Comparison of ENCODE assay signal across 27 cellular contexts in the genomic region with DNA sequence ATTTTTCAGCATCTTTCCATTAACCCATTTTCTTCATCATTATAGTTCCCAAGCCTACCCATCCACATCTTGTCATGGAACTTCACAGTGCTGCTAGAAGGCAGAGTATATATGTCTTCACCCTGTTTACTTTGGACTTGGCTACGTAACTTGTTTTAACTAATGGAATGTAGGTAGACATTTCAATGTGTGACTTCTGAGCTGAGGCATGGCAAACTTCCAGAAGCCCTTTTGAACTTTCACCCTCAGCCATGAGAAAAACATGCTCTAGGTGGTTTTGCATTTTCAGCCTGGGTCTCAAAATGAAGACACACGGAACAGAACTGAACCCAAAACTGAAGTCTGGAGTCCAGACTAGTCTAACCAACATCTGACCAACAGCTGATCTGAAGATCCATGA. TPM values are rescaled to one million over a fixed set of nuclear protein-coding genes. Genes with fewer than 3 reads are reported as not detected.
DNase-seq lines count a peak whose midpoint lies in the region; ATAC-seq, FAIRE-seq and TF ChIP-seq lines count a peak whose summit lies in the region.
"Had no signal": no experiment of that assay in that cellular context is flagged by ENCODE, and none has a peak within 500 bp of the region (broad histone marks: within the 10 kb centered on the region; RNA-seq: fewer than 3 reads in every experiment).

No MANE protein-coding gene starts in this region.

- H3K9me3 ChIP-seq in HepG2 (ENCODE audit: low read length): no peaks in the 10 kb centered on the region
- H3K9me3 ChIP-seq in aorta (ENCODE audit: control insufficient read depth, low read length): no peaks in the 10 kb centered on the region
- H3K9me3 ChIP-seq: esophagus muscularis mucosa, sigmoid colon, upper lobe of right lung had no signal

- 0% methylated on average over 2 of the region's 2 CpGs for WGBS in HepG2 (ENCODE audit: low lambda C conversion rate)
- 62 to 67% methylated on average over 2 of the region's 2 CpGs for WGBS in aorta, 2 donors

- H3K27me3 ChIP-seq in HepG2 (ENCODE audit: control insufficient read depth in 1 of 2, insufficient read depth in 2 of 2, low read length in 2 of 2): no peaks in the 10 kb centered on the region; a peak in 1 of 5 replicates
- no peaks in the 10 kb centered on the region for H3K27me3 ChIP-seq in aorta (ENCODE audit: control insufficient read depth in 1 of 2, insufficient read depth in 2 of 2, low read length in 1 of 2)
- H3K27me3 ChIP-seq: brain microvascular endothelial cell, esophagus muscularis mucosa, sigmoid colon, upper lobe of right lung had no signal

- peaks cover 37% of the 10 kb centered on the region for H3K36me3 Mint-ChIP-seq in activated CD4-positive, alpha-beta memory T cell treated with anti-CD3 and anti-CD28 coated beads, Interleukin-2, amount 10 ng/mL, durations not matched to agents 7 days and 5 days (ENCODE audit: low read depth)
- peaks cover 1 to 2% of the 10 kb centered on the region in 2 donors for H3K36me3 Mint-ChIP-seq in activated T-cell treated with anti-CD3 and anti-CD28 coated beads, Interleukin-2, amount 50 U/mL, for 72 hours (ENCODE audit: insufficient read depth in 2 of 2)

- no peak for TF ChIP-seq RAD21 in HepG2 (CRISPR knock-in tag; IDR thresholded peaks at IDR 0.05)

- in situ Hi-C loops in HepG2 (cut with HindIII; ENCODE audit: extremely low pct_ligation_motif_present, low pct_unique_long_range_greater_than_20kb): no loop called here

- peak in 1 of 2 experiments; percentile 38; a peak in 2 of 4 replicates for TF ChIP-seq EP300 in HepG2 (IDR thresholded peaks at IDR 0.05; ENCODE audit: low read depth in 2 of 2, low read length in 2 of 2)
- TF ChIP-seq EP300 in HepG2 (CRISPR knock-in tag; IDR thresholded peaks at IDR 0.05; ENCODE audit: borderline replicate concordance): no peak

- DNase-seq in GM12892 (ENCODE audit: insufficient read length) (no peak), HuH-7.5 (ENCODE audit: low spot score) (peak; percentile 12), astrocyte of the hippocampus (ENCODE audit: low read depth, low spot score) (peak; percentile 3), HepG2 (ENCODE audit: low spot score) (peak; percentile 87), aorta (no peak)
- DNase-seq in activated CD4-positive, alpha-beta memory T cell treated with anti-CD3 and anti-CD28 coated beads, Interleukin-2, amount 10 ng/mL, durations not matched to agents 7 days and 5 days: no peak
- DNase-seq in stimulated activated CD4-positive, alpha-beta T cell treated with anti-CD3 and anti-CD28 coated beads, Interleukin-4, amount 100 ng/mL, for 4 hours: no peak
- DNase-seq in activated T-cell treated with anti-CD3 and anti-CD28 coated beads, Interleukin-2, amount 50 U/mL, for 72 hours: no peak
- DNase-seq: brain microvascular endothelial cell; DMS 273 treated with DMSO at 0.1 percent for 48 hours; effector memory CD8-positive, alpha-beta T cell; immature natural killer cell; left ventricle myocardium superior; midbrain; NCI-H510A; nephron progenitor cell; sigmoid colon; stimulated activated CD4-positive, alpha-beta T cell treated with anti-CD3 and anti-CD28 coated beads, Interleukin-15, amount 100 ng/mL, for 24 hours; upper lobe of right lung had no signal

- TF ChIP-seq POLR2A in GM12892 (IDR thresholded peaks at IDR 0.05; ENCODE audit: low read depth, low read length) (no peak), HepG2 (IDR thresholded peaks at IDR 0.05; ENCODE audit: insufficient read depth in 1 of 2, low read depth in 2 of 2, low read length in 2 of 2) (no peak)

- H3K4me1 Mint-ChIP-seq in activated CD4-positive, alpha-beta memory T cell treated with anti-CD3 and anti-CD28 coated beads, Interleukin-2, amount 10 ng/mL, durations not matched to agents 7 days and 5 days: peaks cover 51% of the 10 kb centered on the region
- peaks cover 52% of the 10 kb centered on the region for H3K4me1 Mint-ChIP-seq in activated T-cell treated with anti-CD3 and anti-CD28 coated beads, Interleukin-2, amount 50 U/mL, for 72 hours (ENCODE audit: low read depth)

- BruUV-seq in HepG2 (replicated peaks; lab: Mats Ljungman, UMichigan): no TSS peak

- H2AFZ ChIP-seq in HepG2 (ENCODE audit: low read length): peak overlapping the region; percentile 79
- H2AFZ ChIP-seq: parathyroid adenoma had no signal

- H4K20me1 ChIP-seq in HepG2 (ENCODE audit: insufficient read depth, low read length): no peaks in the 10 kb centered on the region

- H3K27me3 Mint-ChIP-seq in activated CD4-positive, alpha-beta memory T cell treated with anti-CD3 and anti-CD28 coated beads, Interleukin-2, amount 10 ng/mL, durations not matched to agents 7 days and 5 days: no peaks in the 10 kb centered on the region
- no peaks in the 10 kb centered on the region for H3K27me3 Mint-ChIP-seq in activated T-cell treated with anti-CD3 and anti-CD28 coated beads, Interleukin-2, amount 50 U/mL, for 72 hours (ENCODE audit: low read depth)
- H3K27me3 Mint-ChIP-seq: CD4-positive, CD25-positive, alpha-beta regulatory T cell; effector memory CD8-positive, alpha-beta T cell had no signal

- H3K36me3 ChIP-seq in HepG2 (replicated peaks in 1 of 2; ENCODE audit: control insufficient read depth in 1 of 2, insufficient read depth in 2 of 2, low read length in 2 of 2) (no peaks in the 10 kb centered on the region), aorta (ENCODE audit: control insufficient read depth in 1 of 2, insufficient read depth in 2 of 2, low read length in 1 of 2) (peaks cover 0 to 3% of the 10 kb centered on the region in 2 donors)
- H3K36me3 ChIP-seq: brain microvascular endothelial cell, upper lobe of right lung had no signal

- no peaks in the 10 kb centered on the region for H3K79me2 ChIP-seq in HepG2 (ENCODE audit: insufficient read depth, low read length)
- H3K79me2 ChIP-seq: parathyroid adenoma had no signal

- H3K27ac ChIP-seq in HepG2 (ENCODE audit: extremely low read length, insufficient read depth, low read length) (peak overlapping the region; percentile 31), aorta (ENCODE audit: low read depth in 1 of 2, low read length in 2 of 2) (no peak overlapping the region)
- H3K27ac ChIP-seq: brain microvascular endothelial cell, esophagus muscularis mucosa, parathyroid adenoma, sigmoid colon, upper lobe of right lung, VCaP had no signal

- H3K9me3 Mint-ChIP-seq in activated CD4-positive, alpha-beta memory T cell treated with anti-CD3 and anti-CD28 coated beads, Interleukin-2, amount 10 ng/mL, durations not matched to agents 7 days and 5 days: no peaks in the 10 kb centered on the region
- no peaks in the 10 kb centered on the region for H3K9me3 Mint-ChIP-seq in activated T-cell treated with anti-CD3 and anti-CD28 coated beads, Interleukin-2, amount 50 U/mL, for 72 hours
- H3K9me3 Mint-ChIP-seq: CD4-positive, CD25-positive, alpha-beta regulatory T cell; effector memory CD8-positive, alpha-beta T cell; immature natural killer cell had no signal

- H3K27ac Mint-ChIP-seq in activated CD4-positive, alpha-beta memory T cell treated with anti-CD3 and anti-CD28 coated beads, Interleukin-2, amount 10 ng/mL, durations not matched to agents 7 days and 5 days: no peak overlapping the region
- H3K27ac Mint-ChIP-seq in activated T-cell treated with anti-CD3 and anti-CD28 coated beads, Interleukin-2, amount 50 U/mL, for 72 hours: no peak overlapping the region
- H3K27ac Mint-ChIP-seq: CD4-positive, CD25-positive, alpha-beta regulatory T cell; nephron progenitor cell had no signal

- ATAC-seq in HepG2 (peak; percentile 90), aorta (ENCODE audit: low FRiP score) (no peak)
- ATAC-seq in activated T-cell treated with anti-CD3 and anti-CD28 coated beads, Interleukin-2, amount 50 U/mL, for 72 hours (replicated peaks in 1 of 2): no peak
- ATAC-seq: effector memory CD8-positive, alpha-beta T cell; left ventricle myocardium superior; Panc1; upper lobe of right lung had no signal

- H3K4me2 ChIP-seq in HepG2 (ENCODE audit: low read depth, low read length): peak overlapping the region; percentile 53

- FAIRE-seq in GM12892 (lab: Jason Lieb, UNC): peak; percentile 36
- peak; percentile 93 for FAIRE-seq in HepG2 (lab: Jason Lieb, UNC)
- FAIRE-seq: colon, frontal cortex, G401.6 had no signal

- H3K4me1 ChIP-seq in HepG2 (ENCODE audit: insufficient read depth, low read length) (peaks cover 32% of the 10 kb centered on the region), aorta (ENCODE audit: control insufficient read depth in 1 of 2, insufficient read depth in 2 of 2, low read length in 2 of 2) (no peaks in the 10 kb centered on the region)
- H3K4me1 ChIP-seq: parathyroid adenoma had no signal

- POLR2A ChIA-PET in HepG2 (lab: Yijun Ruan, JAX): interaction anchor here (0.9 to 2.3 kb wide), 2 partner anchors 30 to 174 kb away, joined by 4 to 8 read pairs; no protein-coding TSS in a partner anchor
- POLR2A ChIA-PET in activated CD4-positive, alpha-beta memory T cell treated with anti-CD3 and anti-CD28 coated beads, Interleukin-2, amount 10 ng/mL, durations not matched to agents 7 days and 5 days (lab: Charles Lee): interaction anchor here (1.3 to 5.8 kb wide), 3 partner anchors 30 to 376 kb away, joined by 3 to 107 read pairs (median 83); a partner anchor contains a TSS

- intact Hi-C loops in HepG2 (cut with micrococcal nuclease; ENCODE audit: unreplicated experiment): loop anchor here (5.0 kb wide), 1 partner anchor 43 kb away; no protein-coding TSS in a partner anchor
- intact Hi-C loops in aorta (cut with DNase I): loop anchor here (5.0 to 10.0 kb wide), 2 partner anchors 173 to 176 kb away; a partner anchor contains a TSS

- no peak overlapping the region for H3K9ac ChIP-seq in HepG2 (ENCODE audit: insufficient read depth, low read depth, low read length)
- H3K9ac ChIP-seq: parathyroid adenoma had no signal

- H3K4me3 ChIP-seq in HepG2 (replicated peaks in 1 of 3; ENCODE audit: insufficient read depth in 1 of 3, low read depth in 2 of 3, low read length in 3 of 3) (peak overlapping the region in 1 of 3 experiments; percentile 4; a peak in 1 of 6 replicates), aorta (ENCODE audit: low read length in 2 of 2) (no peak overlapping the region)
- H3K4me3 ChIP-seq: esophagus muscularis mucosa, sigmoid colon, upper lobe of right lung had no signal

- CTCF ChIA-PET in HepG2 (lab: Yijun Ruan, JAX; ENCODE audit: low intra/inter-chr PET ratio, low total read pairs): no interaction called here
- CTCF ChIA-PET in activated CD4-positive, alpha-beta memory T cell treated with anti-CD3 and anti-CD28 coated beads, Interleukin-2, amount 10 ng/mL, durations not matched to agents 7 days and 5 days (lab: Charles Lee): interaction anchor here (2.2 kb wide), 1 partner anchor 75 kb away, joined by 6 read pairs; a partner anchor contains a TSS

- H3K4me3 Mint-ChIP-seq in activated CD4-positive, alpha-beta memory T cell treated with anti-CD3 and anti-CD28 coated beads, Interleukin-2, amount 10 ng/mL, durations not matched to agents 7 days and 5 days: no peak overlapping the region
- H3K4me3 Mint-ChIP-seq in activated T-cell treated with anti-CD3 and anti-CD28 coated beads, Interleukin-2, amount 50 U/mL, for 72 hours: no peak overlapping the region
- H3K4me3 Mint-ChIP-seq: effector memory CD8-positive, alpha-beta T cell; nephron progenitor cell had no signal

- TF ChIP-seq CTCF in HepG2 (CRISPR knock-in tag; IDR thresholded peaks at IDR 0.05): no peak

RNA-seq across cellular contexts. Expression of a gene that starts 3.2 kb away (rescaled TPM):
- 23.2 TPM for polyA plus RNA-seq in GM12892 (2012; ENCODE audit: missing spikeins)
- 0.60 and 1.2 TPM in 2 replicates for total RNA-seq in HepG2 (2016; rRNA removed; fragmentation: Illumina TruSeq; extraction: Trizol)
- 0.79 and 1.0 TPM in 2 replicates for total RNA-seq in HepG2 (2016; cell fraction: cytosol; rRNA removed; fragmentation: Illumina TruSeq; extraction: Trizol; ENCODE audit: low read depth)
- 0.78 and 0.95 TPM in 2 replicates for total RNA-seq in HepG2 (2016; cell fraction: insoluble cytoplasmic fraction; rRNA removed; fragmentation: Illumina TruSeq; extraction: Trizol)
- 0.59 and 0.65 TPM in 2 replicates for total RNA-seq in HepG2 (2016; cell fraction: membrane; rRNA removed; fragmentation: Illumina TruSeq; extraction: Trizol)
- total RNA-seq in HepG2 (2016; cell fraction: nucleus; rRNA removed; fragmentation: Illumina TruSeq; extraction: Trizol): 0.62 and 0.88 TPM in 2 replicates
- polyA plus RNA-seq in HepG2 (2011; rRNA removed): 0.77 and 1.2 TPM in 2 replicates
- 0.36 and 0.62 TPM in 2 replicates for polyA plus RNA-seq in HepG2 (2011; cell fraction: cytosol; rRNA removed)
- 0.45 and 0.53 TPM in 2 replicates for polyA plus RNA-seq in HepG2 (2011; cell fraction: nucleus; rRNA removed)
- polyA plus RNA-seq in HepG2 (2012): 0.52 and 1.1 TPM in 2 replicates
- 0.61 and 0.65 TPM in 2 replicates for polyA plus RNA-seq in HepG2 (2016; cell fraction: cytosol; fragmentation: Illumina TruSeq; extraction: Trizol; ENCODE audit: low read depth)
- polyA plus RNA-seq in HepG2 (2016; cell fraction: insoluble cytoplasmic fraction; fragmentation: Illumina TruSeq; extraction: Trizol; ENCODE audit: low read depth): 0.69 and 0.93 TPM in 2 replicates
- 0.56 and 1.1 TPM in 2 replicates for polyA plus RNA-seq in HepG2 (2016; cell fraction: membrane; fragmentation: Illumina TruSeq; extraction: Trizol; ENCODE audit: low read depth)
- polyA plus RNA-seq in HepG2 (2016; cell fraction: nucleus; fragmentation: Illumina TruSeq; extraction: Trizol; ENCODE audit: insufficient read depth, low read depth): 2.1 and 3.0 TPM in 2 replicates
- polyA minus RNA-seq in HepG2 (2011; rRNA and poly(A)+ RNA removed; ENCODE audit: low replicate concordance): 0.14 and 3.6 TPM in 2 replicates
- polyA minus RNA-seq in HepG2 (2011; cell fraction: cytosol; rRNA and poly(A)+ RNA removed): not detected in 2 replicates
- 0.26 and 0.75 TPM in 2 replicates for polyA minus RNA-seq in HepG2 (2011; cell fraction: nucleus; rRNA and poly(A)+ RNA removed)
- total RNA-seq in activated CD4-positive, alpha-beta memory T cell treated with anti-CD3 and anti-CD28 coated beads, Interleukin-2, amount 10 ng/mL, durations not matched to agents 7 days and 5 days: 10 to 100 TPM; 35.0 to 36.6 TPM
- total RNA-seq in aorta: 1 to 10 TPM; 5.0 to 7.5 TPM
- 10 to 100 TPM in 1 of 2 donors, 1 to 10 TPM in 1; 7.5 to 10.5 TPM for polyA plus RNA-seq in aorta
- total RNA-seq in activated T-cell treated with anti-CD3 and anti-CD28 coated beads, Interleukin-2, amount 50 U/mL, for 72 hours: 10 to 100 TPM; 25.1 to 34.0 TPM

RNA-seq across cellular contexts. Expression of a gene that starts 28.3 kb away (rescaled TPM):
- 5.4 TPM for polyA plus RNA-seq in GM12892 (2012; ENCODE audit: missing spikeins)
- total RNA-seq in HepG2 (2016; rRNA removed; fragmentation: Illumina TruSeq; extraction: Trizol) (15.4 and 26.1 TPM in 2 replicates), aorta (1 to 10 TPM; 4.8 to 9.2 TPM)
- total RNA-seq in HepG2 (2016; cell fraction: cytosol; rRNA removed; fragmentation: Illumina TruSeq; extraction: Trizol; ENCODE audit: low read depth): 3.0 and 3.3 TPM in 2 replicates
- 16.7 and 25.6 TPM in 2 replicates for total RNA-seq in HepG2 (2016; cell fraction: insoluble cytoplasmic fraction; rRNA removed; fragmentation: Illumina TruSeq; extraction: Trizol)
- 6.6 and 8.3 TPM in 2 replicates for total RNA-seq in HepG2 (2016; cell fraction: membrane; rRNA removed; fragmentation: Illumina TruSeq; extraction: Trizol)
- 23.7 and 29.5 TPM in 2 replicates for total RNA-seq in HepG2 (2016; cell fraction: nucleus; rRNA removed; fragmentation: Illumina TruSeq; extraction: Trizol)
- polyA plus RNA-seq in HepG2 (2011; rRNA removed) (14.7 and 18.0 TPM in 2 replicates), aorta (1 to 10 TPM; 2.0 to 7.1 TPM)
- polyA plus RNA-seq in HepG2 (2011; cell fraction: cytosol; rRNA removed): 12.5 and 15.5 TPM in 2 replicates
- 6.6 and 7.4 TPM in 2 replicates for polyA plus RNA-seq in HepG2 (2011; cell fraction: nucleus; rRNA removed)
- polyA plus RNA-seq in HepG2 (2012): 16.7 and 18.1 TPM in 2 replicates
- polyA plus RNA-seq in HepG2 (2016; cell fraction: cytosol; fragmentation: Illumina TruSeq; extraction: Trizol; ENCODE audit: low read depth): 3.6 and 3.9 TPM in 2 replicates
- polyA plus RNA-seq in HepG2 (2016; cell fraction: insoluble cytoplasmic fraction; fragmentation: Illumina TruSeq; extraction: Trizol; ENCODE audit: low read depth): 18.3 and 18.8 TPM in 2 replicates
- polyA plus RNA-seq in HepG2 (2016; cell fraction: membrane; fragmentation: Illumina TruSeq; extraction: Trizol; ENCODE audit: low read depth): 4.8 and 5.6 TPM in 2 replicates
- polyA plus RNA-seq in HepG2 (2016; cell fraction: nucleus; fragmentation: Illumina TruSeq; extraction: Trizol; ENCODE audit: insufficient read depth, low read depth): 34.9 and 35.5 TPM in 2 replicates
- 8.4 and 9.1 TPM in 2 replicates for polyA minus RNA-seq in HepG2 (2011; rRNA and poly(A)+ RNA removed; ENCODE audit: low replicate concordance)
- polyA minus RNA-seq in HepG2 (2011; cell fraction: cytosol; rRNA and poly(A)+ RNA removed): 10.4 and 10.7 TPM in 2 replicates
- 11.2 and 16.7 TPM in 2 replicates for polyA minus RNA-seq in HepG2 (2011; cell fraction: nucleus; rRNA and poly(A)+ RNA removed)
- 10 to 100 TPM; 10.4 to 10.5 TPM for total RNA-seq in activated CD4-positive, alpha-beta memory T cell treated with anti-CD3 and anti-CD28 coated beads, Interleukin-2, amount 10 ng/mL, durations not matched to agents 7 days and 5 days
- total RNA-seq in activated T-cell treated with anti-CD3 and anti-CD28 coated beads, Interleukin-2, amount 50 U/mL, for 72 hours: 1 to 10 TPM; 4.2 to 6.0 TPM

RNA-seq across cellular contexts. Expression of a gene that starts 28.5 kb away (rescaled TPM):
- 17.8 TPM for polyA plus RNA-seq in GM12892 (2012; ENCODE audit: missing spikeins)
- 13.9 and 15.8 TPM in 2 replicates for total RNA-seq in HepG2 (2016; rRNA removed; fragmentation: Illumina TruSeq; extraction: Trizol)
- total RNA-seq in HepG2 (2016; cell fraction: cytosol; rRNA removed; fragmentation: Illumina TruSeq; extraction: Trizol; ENCODE audit: low read depth): 5.6 and 6.3 TPM in 2 replicates
- 15.3 and 16.6 TPM in 2 replicates for total RNA-seq in HepG2 (2016; cell fraction: insoluble cytoplasmic fraction; rRNA removed; fragmentation: Illumina TruSeq; extraction: Trizol)
- 14.6 and 15.0 TPM in 2 replicates for total RNA-seq in HepG2 (2016; cell fraction: membrane; rRNA removed; fragmentation: Illumina TruSeq; extraction: Trizol)
- 20.6 and 23.4 TPM in 2 replicates for total RNA-seq in HepG2 (2016; cell fraction: nucleus; rRNA removed; fragmentation: Illumina TruSeq; extraction: Trizol)
- polyA plus RNA-seq in HepG2 (2011; rRNA removed): 8.9 and 10.4 TPM in 2 replicates
- 3.3 and 5.3 TPM in 2 replicates for polyA plus RNA-seq in HepG2 (2011; cell fraction: cytosol; rRNA removed)
- polyA plus RNA-seq in HepG2 (2011; cell fraction: nucleus; rRNA removed): 12.2 and 14.7 TPM in 2 replicates
- 7.7 and 11.4 TPM in 2 replicates for polyA plus RNA-seq in HepG2 (2012)
- 2.3 and 2.5 TPM in 2 replicates for polyA plus RNA-seq in HepG2 (2016; cell fraction: cytosol; fragmentation: Illumina TruSeq; extraction: Trizol; ENCODE audit: low read depth)
- 16.5 and 17.6 TPM in 2 replicates for polyA plus RNA-seq in HepG2 (2016; cell fraction: insoluble cytoplasmic fraction; fragmentation: Illumina TruSeq; extraction: Trizol; ENCODE audit: low read depth)
- polyA plus RNA-seq in HepG2 (2016; cell fraction: membrane; fragmentation: Illumina TruSeq; extraction: Trizol; ENCODE audit: low read depth): 8.4 and 9.0 TPM in 2 replicates
- 42.9 and 44.2 TPM in 2 replicates for polyA plus RNA-seq in HepG2 (2016; cell fraction: nucleus; fragmentation: Illumina TruSeq; extraction: Trizol; ENCODE audit: insufficient read depth, low read depth)
- polyA minus RNA-seq in HepG2 (2011; rRNA and poly(A)+ RNA removed; ENCODE audit: low replicate concordance): 2.6 and 3.1 TPM in 2 replicates
- 4.2 and 5.6 TPM in 2 replicates for polyA minus RNA-seq in HepG2 (2011; cell fraction: cytosol; rRNA and poly(A)+ RNA removed)
- 28.7 and 30.5 TPM in 2 replicates for polyA minus RNA-seq in HepG2 (2011; cell fraction: nucleus; rRNA and poly(A)+ RNA removed)
- total RNA-seq in activated CD4-positive, alpha-beta memory T cell treated with anti-CD3 and anti-CD28 coated beads, Interleukin-2, amount 10 ng/mL, durations not matched to agents 7 days and 5 days: 10 to 100 TPM; 28.8 to 32.1 TPM
- 10 to 100 TPM; 15.6 to 30.4 TPM for total RNA-seq in aorta
- 10 to 100 TPM in 1 of 2 donors, 1 to 10 TPM in 1; 5.1 to 17.6 TPM for polyA plus RNA-seq in aorta
- 10 to 100 TPM; 21.1 to 22.8 TPM for total RNA-seq in activated T-cell treated with anti-CD3 and anti-CD28 coated beads, Interleukin-2, amount 50 U/mL, for 72 hours

Comparison
In these comparisons a context has a peak if more than half of its experiments do, and no peak if none do; other contexts are left out.
1. DNase-seq: peak in HuH-7.5 (single experiment), astrocyte of the hippocampus (single experiment) and HepG2 (single experiment); none in GM12892 (single experiment), activated CD4-positive, alpha-beta memory T cell treated with anti-CD3 and anti-CD28 coated beads, Interleukin-2, amount 10 ng/mL, durations not matched to agents 7 days and 5 days (single experiment), aorta (0 of 2), stimulated activated CD4-positive, alpha-beta T cell treated with anti-CD3 and anti-CD28 coated beads, Interleukin-4, amount 100 ng/mL, for 4 hours (0 of 2) and activated T-cell treated with anti-CD3 and anti-CD28 coated beads, Interleukin-2, amount 50 U/mL, for 72 hours (0 of 2).